ENCODE assay signal across 1 cellular context in the genomic region with DNA sequence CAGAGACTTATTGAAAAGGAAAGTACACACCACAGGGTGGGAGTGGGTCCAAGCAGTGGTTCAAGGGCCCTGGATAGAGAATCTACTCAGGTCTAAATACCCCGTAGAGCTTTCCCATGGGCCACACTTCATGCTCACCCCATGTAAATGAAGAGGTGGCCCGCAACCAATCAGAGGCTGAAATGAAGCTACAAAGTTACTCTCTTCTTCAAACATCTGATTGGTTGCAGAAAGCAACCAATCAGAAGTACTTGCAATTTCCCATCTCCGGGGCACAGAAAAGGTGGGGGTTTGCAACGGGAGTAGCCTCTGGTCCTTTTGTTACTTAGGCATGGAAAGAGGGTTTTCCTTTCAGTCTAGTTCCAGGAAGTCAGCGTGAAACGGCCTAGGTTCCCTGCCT.
TF ChIP-seq lines count a peak whose summit lies in the region.

No MANE protein-coding gene starts in this region.

TF ChIP-seq in K562, 482 proteins besides CTCF, POLR2A, EP300 and RAD21:
- TF ChIP-seq HDGF (IDR thresholded peaks at IDR 0.05): no peak
- TF ChIP-seq ZNF197 (CRISPR knock-in tag; IDR thresholded peaks at IDR 0.05; ENCODE audit: low read depth): no peak
- peak; percentile 67 for TF ChIP-seq NFYB (IDR thresholded peaks at IDR 0.05; ENCODE audit: extremely low read depth, insufficient read length)
- TF ChIP-seq, protein P1, sequence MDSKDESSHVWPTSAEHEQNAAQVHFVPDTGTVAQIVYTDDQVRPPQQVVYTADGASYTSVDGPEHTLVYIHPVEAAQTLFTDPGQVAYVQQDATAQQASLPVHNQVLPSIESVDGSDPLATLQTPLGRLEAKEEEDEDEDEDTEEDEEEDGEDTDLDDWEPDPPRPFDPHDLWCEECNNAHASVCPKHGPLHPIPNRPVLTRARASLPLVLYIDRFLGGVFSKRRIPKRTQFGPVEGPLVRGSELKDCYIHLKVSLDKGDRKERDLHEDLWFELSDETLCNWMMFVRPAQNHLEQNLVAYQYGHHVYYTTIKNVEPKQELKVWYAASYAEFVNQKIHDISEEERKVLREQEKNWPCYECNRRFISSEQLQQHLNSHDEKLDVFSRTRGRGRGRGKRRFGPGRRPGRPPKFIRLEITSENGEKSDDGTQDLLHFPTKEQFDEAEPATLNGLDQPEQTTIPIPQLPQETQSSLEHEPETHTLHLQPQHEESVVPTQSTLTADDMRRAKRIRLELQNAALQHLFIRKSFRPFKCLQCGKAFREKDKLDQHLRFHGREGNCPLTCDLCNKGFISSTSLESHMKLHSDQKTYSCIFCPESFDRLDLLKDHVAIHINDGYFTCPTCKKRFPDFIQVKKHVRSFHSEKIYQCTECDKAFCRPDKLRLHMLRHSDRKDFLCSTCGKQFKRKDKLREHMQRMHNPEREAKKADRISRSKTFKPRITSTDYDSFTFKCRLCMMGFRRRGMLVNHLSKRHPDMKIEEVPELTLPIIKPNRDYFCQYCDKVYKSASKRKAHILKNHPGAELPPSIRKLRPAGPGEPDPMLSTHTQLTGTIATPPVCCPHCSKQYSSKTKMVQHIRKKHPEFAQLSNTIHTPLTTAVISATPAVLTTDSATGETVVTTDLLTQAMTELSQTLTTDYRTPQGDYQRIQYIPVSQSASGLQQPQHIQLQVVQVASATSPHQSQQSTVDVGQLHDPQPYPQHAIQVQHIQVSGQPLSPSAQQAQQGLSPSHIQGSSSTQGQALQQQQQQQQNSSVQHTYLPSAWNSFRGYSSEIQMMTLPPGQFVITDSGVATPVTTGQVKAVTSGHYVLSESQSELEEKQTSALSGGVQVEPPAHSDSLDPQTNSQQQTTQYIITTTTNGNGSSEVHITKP (IDR thresholded peaks at IDR 0.05; ENCODE audit: partially characterized antibody): no peak
- TF ChIP-seq AFF4 (CRISPR knock-in tag; IDR thresholded peaks at IDR 0.05): no peak
- TF ChIP-seq TARDBP (IDR thresholded peaks at IDR 0.05): no peak
TF ChIP-seq in K562: peak in this region for 1.
